ENCODE assay signal across 35 cellular contexts in the genomic region with DNA sequence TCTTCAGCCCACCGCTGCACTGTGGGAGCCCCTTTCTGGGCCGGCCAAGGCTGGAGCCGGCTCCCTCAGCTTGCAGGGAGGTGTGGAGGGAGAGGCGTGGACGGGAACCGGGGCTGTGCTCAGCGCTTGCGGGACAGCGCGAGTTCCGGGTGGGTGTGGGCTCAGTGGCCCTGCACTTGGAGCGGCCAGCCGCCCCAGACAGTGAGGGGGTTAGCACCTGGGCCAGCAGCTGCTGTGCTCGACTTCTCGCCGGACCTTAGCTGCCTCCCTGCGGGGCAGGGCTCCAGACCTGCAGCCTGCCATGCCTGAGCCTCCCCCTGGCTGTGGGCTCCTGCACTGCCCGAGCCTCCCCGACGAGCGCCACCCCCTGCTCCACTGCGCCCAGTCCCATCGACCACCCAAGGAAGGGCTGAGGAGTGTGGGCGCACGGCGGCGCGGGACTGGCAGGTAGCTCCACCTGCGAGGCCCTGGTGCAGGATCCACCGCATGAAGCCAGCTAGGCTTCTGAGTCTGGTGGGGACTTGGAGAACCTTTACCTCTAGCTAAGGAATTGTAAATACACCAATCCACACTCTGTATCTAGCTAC.
DNase-seq lines count a peak whose midpoint lies in the region; ATAC-seq, FAIRE-seq and TF ChIP-seq lines count a peak whose summit lies in the region.
"Had no signal": no experiment of that assay in that cellular context is flagged by ENCODE, and none has a peak within 500 bp of the region (broad histone marks: within the 10 kb centered on the region; RNA-seq: fewer than 3 reads in every experiment).

No MANE protein-coding gene starts in this region.

- intact Hi-C loops in kidney (cut with DNase I) = no loop called here
- intact Hi-C loops in posterior vena cava (cut with DNase I) = no loop called here
- intact Hi-C loops in testis (cut with DNase I; ENCODE audit: low total_unique reads) = no loop called here
- intact Hi-C loops in lower lobe of right lung (cut with DNase I) = no loop called here

- WGBS in testis, 2 donors = 76 to 83% methylated on average over 3 to 22 of the region's 30 CpGs

- FAIRE-seq in kidney (lab: Jason Lieb, UNC) = no peak
- FAIRE-seq: A204.1, A549, D721Med had no signal

- H3K9ac ChIP-seq in kidney (ENCODE audit: low read length in 2 of 2) = no peak overlapping the region
- H3K9ac ChIP-seq: BLaER1; BLaER1 treated with 17β-estradiol and CSF1 and Interleukin-3, amounts not matched to agents 10 nM and 100 nM had no signal

- H3K4me1 ChIP-seq in kidney (ENCODE audit: control insufficient read depth in 1 of 2, insufficient read depth in 1 of 2, low read depth in 1 of 2, low read length in 2 of 2) (no peaks in the 10 kb centered on the region), testis (no peaks in the 10 kb centered on the region), lower lobe of right lung (no peaks in the 10 kb centered on the region)
- H3K4me1 ChIP-seq: A549; BLaER1; BLaER1 treated with 17β-estradiol and CSF1 and Interleukin-3, amounts not matched to agents 10 nM and 100 nM; Caco-2 had no signal

- TF ChIP-seq POLR2A in testis (IDR thresholded peaks at IDR 0.05) = no peak

- ATAC-seq in HG03342 (IDR thresholded peaks at IDR 0.05; ENCODE audit: unreplicated experiment) = no peak
- no peak for ATAC-seq in GM21381 (IDR thresholded peaks at IDR 0.05; ENCODE audit: unreplicated experiment)
- no peak for ATAC-seq in lower lobe of right lung
- ATAC-seq: A549; CD8-positive, alpha-beta T cell had no signal

- no peak overlapping the region for H3K4me3 ChIP-seq in kidney (ENCODE audit: low read length in 2 of 2)
- H3K4me3 ChIP-seq in testis = peak overlapping the region; percentile 38 to 44
- no peak overlapping the region for H3K4me3 ChIP-seq in lower lobe of right lung
- H3K4me3 ChIP-seq: A549; BLaER1; BLaER1 treated with 17β-estradiol and CSF1 and Interleukin-3, amounts not matched to agents 10 nM and 100 nM had no signal

- no peaks in the 10 kb centered on the region for H3K9me3 ChIP-seq in kidney (ENCODE audit: control insufficient read depth in 1 of 2, low read length in 2 of 2)
- H3K9me3 ChIP-seq in testis = no peaks in the 10 kb centered on the region
- no peaks in the 10 kb centered on the region for H3K9me3 ChIP-seq in lower lobe of right lung
- H3K9me3 ChIP-seq: BE2C, Caco-2 had no signal

- TF ChIP-seq CTCF in VCaP (conservative IDR thresholded peaks at IDR 0.05) (no peak), kidney (IDR thresholded peaks at IDR 0.05; ENCODE audit: borderline replicate concordance, extremely low read depth, insufficient read depth) (no peak), testis (IDR thresholded peaks at IDR 0.05) (no peak), lower lobe of right lung (IDR thresholded peaks at IDR 0.05) (no peak)

- no peaks in the 10 kb centered on the region for H3K27me3 ChIP-seq in testis
- no peaks in the 10 kb centered on the region for H3K27me3 ChIP-seq in lower lobe of right lung (ENCODE audit: low read depth)
- H3K27me3 ChIP-seq: BE2C; BLaER1; BLaER1 treated with 17β-estradiol and CSF1 and Interleukin-3, amounts not matched to agents 10 nM and 100 nM had no signal

- DNase-seq in kidney (peak; percentile 61), posterior vena cava (ENCODE audit: low spot score) (peak; percentile 68), testis (peak; percentile 26), NCI-H2196 treated with DMSO at 0.1 percent for 48 hours (lab: John Stamatoyannopoulos, UW; ENCODE audit: unreplicated experiment) (no peak), lower lobe of right lung (no peak)
- DNase-seq: 8988T; ACHN; AML-193; BE2C; C1 segment of cervical spinal cord; Caco-2; Calu3; CD4-positive, alpha-beta memory T cell; CD4-positive, alpha-beta T cell; CD4-positive, CD25-positive, alpha-beta regulatory T cell; CD8-positive, alpha-beta memory T cell; CD8-positive, alpha-beta T cell; COR-L47; DMS 273 treated with DMSO at 0.1 percent for 48 hours; DMS153; DMS53; DMS79; DMS79 treated with DMSO at 0.1 percent for 48 hours; DND-41; EL had no signal

- H3K27ac ChIP-seq in VCaP (peak overlapping the region; percentile 14; the same call in 1 of the 2 replicates), kidney (ENCODE audit: low read depth in 2 of 2, low read length in 2 of 2) (no peak overlapping the region), testis (no peak overlapping the region), lower lobe of right lung (no peak overlapping the region)
- H3K27ac ChIP-seq: 22Rv1; A549; BLaER1; BLaER1 treated with 17β-estradiol and CSF1 and Interleukin-3, amounts not matched to agents 10 nM and 100 nM; C4-2B had no signal

- no peaks in the 10 kb centered on the region for H3K36me3 ChIP-seq in kidney (ENCODE audit: control insufficient read depth in 1 of 2, insufficient read depth in 2 of 2, low read length in 2 of 2)
- no peaks in the 10 kb centered on the region for H3K36me3 ChIP-seq in testis (ENCODE audit: low read depth, missing control alignments)
- H3K36me3 ChIP-seq in lower lobe of right lung = no peaks in the 10 kb centered on the region
- H3K36me3 ChIP-seq: BE2C; BLaER1; BLaER1 treated with 17β-estradiol and CSF1 and Interleukin-3, amounts not matched to agents 10 nM and 100 nM had no signal

Comparison
In these comparisons a context has a peak if more than half of its experiments do, and no peak if none do; other contexts are left out.
1. DNase-seq: peak in kidney (single experiment), posterior vena cava (single experiment) and testis (single experiment); none in NCI-H2196 treated with DMSO at 0.1 percent for 48 hours (single experiment) and lower lobe of right lung (single experiment).
2. H3K4me3 ChIP-seq: peak in testis (2 of 2); none in kidney (0 of 2) and lower lobe of right lung (single experiment).